Comparison of ENCODE assay signal across 23 cellular contexts in genomic region chr14:52329678-52330376, GRCh38. TPM values are rescaled to one million over a fixed set of nuclear protein-coding genes. Genes with fewer than 3 reads are reported as not detected.
DNase-seq lines count a peak whose midpoint lies in the region; ATAC-seq and TF ChIP-seq lines count a peak whose summit lies in the region.
"Had no signal": no experiment of that assay in that cellular context is flagged by ENCODE, and none has a peak within 500 bp of the region (broad histone marks: within the 10 kb centered on the region; RNA-seq: fewer than 3 reads in every experiment).

No MANE protein-coding gene starts in this region.

- H3K4me2 ChIP-seq in OCI-LY3 (ENCODE audit: low read length), result peak overlapping the region; percentile 29

- H3K9me3 Mint-ChIP-seq in activated T-cell treated with anti-CD3 and anti-CD28 coated beads, Interleukin-2, amount 50 U/mL, for 24 hours, result peaks cover 2% of the 10 kb centered on the region
- peaks cover 4% of the 10 kb centered on the region for H3K9me3 Mint-ChIP-seq in activated T-cell treated with anti-CD3 and anti-CD28 coated beads, Interleukin-2, amount 50 U/mL, for 4 hours
- no peaks in the 10 kb centered on the region for H3K9me3 Mint-ChIP-seq in central memory CD8-positive, alpha-beta T cell
- H3K9me3 Mint-ChIP-seq in stimulated activated naive CD8-positive, alpha-beta T cell treated with anti-CD3 and anti-CD28 coated beads, Interleukin-15, amount 100 ng/mL, for 72 hours, result peaks cover 0 to 4% of the 10 kb centered on the region in 2 donors

- TF ChIP-seq CTCF in OCI-LY3 (IDR thresholded peaks at IDR 0.05; ENCODE audit: low read depth, low read length) (no peak), gastrocnemius medialis (IDR thresholded peaks at IDR 0.05 in 4 of 5, conservative IDR thresholded peaks at IDR 0.05 in 1 of 5) (no peak)

- no peak for DNase-seq in activated T-cell treated with anti-CD3 and anti-CD28 coated beads, Interleukin-2, amount 50 U/mL, for 24 hours
- no peak for DNase-seq in activated T-cell treated with anti-CD3 and anti-CD28 coated beads, Interleukin-2, amount 50 U/mL, for 4 hours
- no peak for DNase-seq in central memory CD8-positive, alpha-beta T cell (ENCODE audit: low spot score in 2 of 2)
- no peak for DNase-seq in stimulated activated naive CD8-positive, alpha-beta T cell treated with anti-CD3 and anti-CD28 coated beads, Interleukin-15, amount 100 ng/mL, for 72 hours
- DNase-seq in gastrocnemius medialis, result no peak
- DNase-seq: activated naive CD4-positive, alpha-beta T cell; BE2C; left ventricle myocardium inferior; NCI-H1930; NCI-H2227 treated with DMSO at 0.1 percent for 48 hours; NCI-H774; PC-3; stimulated activated CD4-positive, alpha-beta T cell treated with anti-CD3 and anti-CD28 coated beads, Interleukin-4, amount 100 ng/mL, for 24 hours; uterus had no signal

- no peak overlapping the region for H3K9ac ChIP-seq in OCI-LY3 (ENCODE audit: low read length)

- in situ Hi-C loops in gastrocnemius medialis (cut with MboI; ENCODE audit: low sequenced_read_pairs in 4 of 4), result no loop called here

- H3K36me3 ChIP-seq in OCI-LY3 (replicated peaks; ENCODE audit: low read depth, low read length), result no peaks in the 10 kb centered on the region
- H3K36me3 ChIP-seq in gastrocnemius medialis, result no peaks in the 10 kb centered on the region
- H3K36me3 ChIP-seq: left ventricle myocardium inferior, SJSA1, uterus had no signal

- H3K27me3 ChIP-seq in OCI-LY3 (ENCODE audit: low read depth, low read length) (peaks cover 81% of the 10 kb centered on the region), gastrocnemius medialis (no peaks in the 10 kb centered on the region)
- H3K27me3 ChIP-seq: BE2C, SJSA1, uterus had no signal

- H3K27ac Mint-ChIP-seq in activated T-cell treated with anti-CD3 and anti-CD28 coated beads, Interleukin-2, amount 50 U/mL, for 24 hours, result peak overlapping the region; percentile 63
- H3K27ac Mint-ChIP-seq in central memory CD8-positive, alpha-beta T cell (ENCODE audit: low read depth), result peak overlapping the region; percentile 77
- H3K27ac Mint-ChIP-seq in stimulated activated naive CD8-positive, alpha-beta T cell treated with anti-CD3 and anti-CD28 coated beads, Interleukin-15, amount 100 ng/mL, for 72 hours, result no peak overlapping the region
- H3K27ac Mint-ChIP-seq: WTC11 had no signal

- intact Hi-C loops in gastrocnemius medialis (cut with DNase I; ENCODE audit: low total_unique reads), result no loop called here

- H2AFZ ChIP-seq in OCI-LY3 (ENCODE audit: low read depth, low read length), result no peak overlapping the region

- H3K4me1 Mint-ChIP-seq in activated T-cell treated with anti-CD3 and anti-CD28 coated beads, Interleukin-2, amount 50 U/mL, for 24 hours (ENCODE audit: low read depth), result peaks cover 65% of the 10 kb centered on the region
- H3K4me1 Mint-ChIP-seq in activated T-cell treated with anti-CD3 and anti-CD28 coated beads, Interleukin-2, amount 50 U/mL, for 4 hours (ENCODE audit: low read depth), result peaks cover 71% of the 10 kb centered on the region
- H3K4me1 Mint-ChIP-seq in central memory CD8-positive, alpha-beta T cell, result peaks cover 68% of the 10 kb centered on the region
- H3K4me1 Mint-ChIP-seq in stimulated activated naive CD8-positive, alpha-beta T cell treated with anti-CD3 and anti-CD28 coated beads, Interleukin-15, amount 100 ng/mL, for 72 hours, result peaks cover 54% of the 10 kb centered on the region

- no peak for ATAC-seq in activated T-cell treated with anti-CD3 and anti-CD28 coated beads, Interleukin-2, amount 50 U/mL, for 4 hours
- no peak for ATAC-seq in central memory CD8-positive, alpha-beta T cell (replicated peaks; ENCODE audit: extremely low read depth, poor library complexity, severe bottlenecking)
- peak; percentile 24 for ATAC-seq in stimulated activated naive CD8-positive, alpha-beta T cell treated with anti-CD3 and anti-CD28 coated beads, Interleukin-15, amount 100 ng/mL, for 72 hours
- ATAC-seq in GM21529 (IDR thresholded peaks at IDR 0.05; ENCODE audit: unreplicated experiment) (no peak), GM18909 (IDR thresholded peaks at IDR 0.05; ENCODE audit: poor library complexity, unreplicated experiment) (no peak), gastrocnemius medialis (no peak)
- ATAC-seq: A549, PC-3, WTC11 had no signal

- H3K4me3 ChIP-seq in OCI-LY3 (ENCODE audit: low read length), result no peak overlapping the region
- no peak overlapping the region for H3K4me3 ChIP-seq in gastrocnemius medialis
- H3K4me3 ChIP-seq: A549, left ventricle myocardium inferior, SJSA1, skin epidermis, uterus had no signal

- no peak overlapping the region for H3K4me3 Mint-ChIP-seq in activated T-cell treated with anti-CD3 and anti-CD28 coated beads, Interleukin-2, amount 50 U/mL, for 24 hours
- H3K4me3 Mint-ChIP-seq in activated T-cell treated with anti-CD3 and anti-CD28 coated beads, Interleukin-2, amount 50 U/mL, for 4 hours, result no peak overlapping the region
- peak overlapping the region; percentile 46 for H3K4me3 Mint-ChIP-seq in central memory CD8-positive, alpha-beta T cell
- peak overlapping the region in 1 of 2 donors; percentile 5 for H3K4me3 Mint-ChIP-seq in stimulated activated naive CD8-positive, alpha-beta T cell treated with anti-CD3 and anti-CD28 coated beads, Interleukin-15, amount 100 ng/mL, for 72 hours
- H3K4me3 Mint-ChIP-seq: WTC11 had no signal

- H3K79me2 ChIP-seq in OCI-LY3 (ENCODE audit: low read length), result no peaks in the 10 kb centered on the region

- peaks cover 9% of the 10 kb centered on the region for H4K20me1 ChIP-seq in OCI-LY3 (ENCODE audit: insufficient read depth, low read length)

- H3K27ac ChIP-seq in OCI-LY3 (ENCODE audit: low read length) (no peak overlapping the region), gastrocnemius medialis (no peak overlapping the region)
- H3K27ac ChIP-seq: A549, left ventricle myocardium inferior, SJSA1, skin epidermis, uterus had no signal

- TF ChIP-seq POLR2A in gastrocnemius medialis (IDR thresholded peaks at IDR 0.05), result no peak

- H3K36me3 Mint-ChIP-seq in activated T-cell treated with anti-CD3 and anti-CD28 coated beads, Interleukin-2, amount 50 U/mL, for 24 hours (ENCODE audit: low read depth), result peaks cover 38% of the 10 kb centered on the region
- peaks cover 27% of the 10 kb centered on the region for H3K36me3 Mint-ChIP-seq in activated T-cell treated with anti-CD3 and anti-CD28 coated beads, Interleukin-2, amount 50 U/mL, for 4 hours (ENCODE audit: insufficient read depth)
- H3K36me3 Mint-ChIP-seq in central memory CD8-positive, alpha-beta T cell (ENCODE audit: insufficient read depth), result peaks cover 7% of the 10 kb centered on the region
- H3K36me3 Mint-ChIP-seq: WTC11 had no signal

- H3K9me3 ChIP-seq in OCI-LY3 (ENCODE audit: insufficient read depth, low read length) (no peaks in the 10 kb centered on the region), gastrocnemius medialis (no peaks in the 10 kb centered on the region)
- H3K9me3 ChIP-seq: A549, BE2C, left ventricle myocardium inferior, SJSA1, uterus had no signal

- H3K27me3 Mint-ChIP-seq in activated T-cell treated with anti-CD3 and anti-CD28 coated beads, Interleukin-2, amount 50 U/mL, for 24 hours, result no peaks in the 10 kb centered on the region
- no peaks in the 10 kb centered on the region for H3K27me3 Mint-ChIP-seq in activated T-cell treated with anti-CD3 and anti-CD28 coated beads, Interleukin-2, amount 50 U/mL, for 4 hours (ENCODE audit: low read depth)
- no peaks in the 10 kb centered on the region for H3K27me3 Mint-ChIP-seq in central memory CD8-positive, alpha-beta T cell
- no peaks in the 10 kb centered on the region for H3K27me3 Mint-ChIP-seq in stimulated activated naive CD8-positive, alpha-beta T cell treated with anti-CD3 and anti-CD28 coated beads, Interleukin-15, amount 100 ng/mL, for 72 hours

- peaks cover 39% of the 10 kb centered on the region for H3K4me1 ChIP-seq in OCI-LY3 (ENCODE audit: low read length)
- H3K4me1 ChIP-seq in gastrocnemius medialis, result no peaks in the 10 kb centered on the region
- H3K4me1 ChIP-seq: left ventricle myocardium inferior had no signal

RNA-seq across cellular contexts. Expression of gene PTGER2, which starts 15.7 kb away (rescaled TPM):
- 10 to 100 TPM; 17.3 to 21.5 (median 17.6) TPM for total RNA-seq in activated T-cell treated with anti-CD3 and anti-CD28 coated beads, Interleukin-2, amount 50 U/mL, for 4 hours
- under 1 TPM in 2 of 4 donors, not detected in 2; 0.25 to 0.78 TPM for total RNA-seq in gastrocnemius medialis
- total RNA-seq: dermis microvascular lymphatic vessel endothelial cell, HT1080 had no signal

Comparison
In these comparisons a context has a peak if more than half of its experiments do, and no peak if none do; other contexts are left out.
1. H3K27ac Mint-ChIP-seq: peak in activated T-cell treated with anti-CD3 and anti-CD28 coated beads, Interleukin-2, amount 50 U/mL, for 24 hours (single experiment) and central memory CD8-positive, alpha-beta T cell (single experiment); none in stimulated activated naive CD8-positive, alpha-beta T cell treated with anti-CD3 and anti-CD28 coated beads, Interleukin-15, amount 100 ng/mL, for 72 hours (0 of 2).
2. RNA of gene PTGER2, which starts 15.7 kb away (total RNA-seq): 17.3 to 21.5 TPM in activated T-cell treated with anti-CD3 and anti-CD28 coated beads, Interleukin-2, amount 50 U/mL, for 4 hours; 0.25 to 0.78 TPM in gastrocnemius medialis; every median in the first group is over 10 times any median in the second.